ENCODE assay signal across 16 cellular contexts in the genomic region with DNA sequence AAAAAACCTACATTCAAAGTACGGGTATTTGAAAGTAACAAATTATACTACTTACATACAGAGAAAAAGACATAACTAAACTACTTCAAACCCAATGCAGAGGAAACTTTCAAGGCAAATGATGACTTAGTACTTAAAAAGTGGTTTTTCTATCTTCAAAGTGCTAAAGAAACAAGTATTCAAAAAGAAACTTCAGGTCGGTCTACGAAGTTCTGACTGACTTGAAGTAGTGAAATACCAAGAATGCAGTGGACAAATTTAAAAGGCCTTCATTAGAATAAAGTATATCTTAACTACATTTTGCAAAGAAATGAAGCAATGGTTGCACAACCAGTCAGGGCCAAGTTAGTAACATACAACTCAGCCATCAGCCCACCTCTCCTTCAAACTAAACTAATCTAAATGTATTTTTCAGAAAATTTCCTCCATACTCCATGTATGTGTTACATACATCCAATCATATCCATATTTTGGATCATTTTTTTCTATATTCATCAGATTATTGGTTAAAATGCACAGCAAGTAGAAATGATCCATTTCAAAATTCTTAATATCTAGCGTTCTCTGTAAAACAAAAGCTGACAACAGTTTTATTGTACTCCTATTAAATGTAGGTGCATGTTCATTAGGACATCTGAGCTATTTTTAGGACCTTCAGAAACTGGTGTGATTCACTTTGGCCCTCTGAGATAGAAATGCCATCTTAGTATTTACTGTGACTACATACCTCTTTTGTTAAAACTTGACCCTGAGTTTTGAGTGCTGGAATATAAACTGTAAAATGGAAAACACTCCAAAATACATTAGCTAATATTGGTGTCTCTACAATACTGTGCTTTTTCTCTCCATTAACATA. TPM values are rescaled to one million over a fixed set of nuclear protein-coding genes. Genes with fewer than 3 reads are reported as not detected.
DNase-seq lines count a peak whose midpoint lies in the region; ATAC-seq, FAIRE-seq and TF ChIP-seq lines count a peak whose summit lies in the region.
"Had no signal": no experiment of that assay in that cellular context is flagged by ENCODE, and none has a peak within 500 bp of the region (broad histone marks: within the 10 kb centered on the region; RNA-seq: fewer than 3 reads in every experiment).

No MANE protein-coding gene starts in this region.

- H3K4me1 Mint-ChIP-seq in astrocyte (ENCODE audit: low read depth, unreplicated experiment) = peaks cover 7% of the 10 kb centered on the region
- peaks cover 28% of the 10 kb centered on the region for H3K4me1 Mint-ChIP-seq in stimulated activated effector memory CD8-positive, alpha-beta T cell treated with anti-CD3 and anti-CD28 coated beads, Interleukin-12 subunit alpha, Interleukin-12 subunit beta, amount 100 ng/mL, for 72 hours

- H2AFZ ChIP-seq in mammary epithelial cell (ENCODE audit: low read depth, low read length) = no peak overlapping the region
- no peak overlapping the region for H2AFZ ChIP-seq in astrocyte (ENCODE audit: low read depth, low read length)

- H3K9me3 ChIP-seq in mammary epithelial cell (replicated peaks; ENCODE audit: insufficient read depth, low read length) (no peaks in the 10 kb centered on the region), breast epithelium (no peaks in the 10 kb centered on the region), Panc1 (ENCODE audit: control insufficient read depth, insufficient read depth, low read depth, low read length) (no peaks in the 10 kb centered on the region), astrocyte (ENCODE audit: insufficient read depth, low read depth, low read length) (no peaks in the 10 kb centered on the region), spleen (no peaks in the 10 kb centered on the region)
- H3K9me3 ChIP-seq: right atrium auricular region, vagina had no signal

- intact Hi-C loops in mammary epithelial cell (cut with micrococcal nuclease) = no loop called here
- intact Hi-C loops in breast epithelium (cut with DNase I; ENCODE audit: low total_unique reads) = no loop called here
- intact Hi-C loops in Panc1 (cut with micrococcal nuclease; ENCODE audit: unreplicated experiment) = loop anchor here (10.0 kb wide), 1 partner anchor 268 kb away; no protein-coding TSS in a partner anchor
- intact Hi-C loops in spleen (cut with DNase I; ENCODE audit: low total_unique reads) = loop anchor here (10.0 kb wide), 1 partner anchor 98 kb away; no protein-coding TSS in a partner anchor

- H3K79me2 ChIP-seq in mammary epithelial cell (ENCODE audit: insufficient read depth, low read length) (peaks cover 19% of the 10 kb centered on the region), astrocyte (ENCODE audit: insufficient read depth, low read length) (peaks cover 41% of the 10 kb centered on the region)

- H3K27me3 ChIP-seq in mammary epithelial cell (ENCODE audit: insufficient read depth, low read length) (no peaks in the 10 kb centered on the region), breast epithelium (no peaks in the 10 kb centered on the region), Panc1 (ENCODE audit: control insufficient read depth, insufficient read depth, low read length) (no peaks in the 10 kb centered on the region), astrocyte (ENCODE audit: insufficient read depth, low read length) (no peaks in the 10 kb centered on the region), spleen (replicated peaks in 1 of 7) (no peaks in the 10 kb centered on the region)
- H3K27me3 ChIP-seq: right atrium auricular region, vagina had no signal

- TF ChIP-seq POLR2A in breast epithelium (IDR thresholded peaks at IDR 0.05) (no peak), spleen (IDR thresholded peaks at IDR 0.05) (no peak)

- POLR2A ChIA-PET in Panc1 (lab: Charles Lee) = interaction anchor here (0.6 kb wide), 1 partner anchor 82 kb away, joined by 3 read pairs; no protein-coding TSS in a partner anchor

- H3K4me3 ChIP-seq in mammary epithelial cell (replicated peaks in 1 of 3; ENCODE audit: insufficient read depth in 1 of 3, low read depth in 2 of 3, low read length in 3 of 3) (no peak overlapping the region), breast epithelium (no peak overlapping the region), Panc1 (ENCODE audit: low read depth in 2 of 2, low read length in 2 of 2) (no peak overlapping the region), astrocyte (ENCODE audit: insufficient read depth, low read depth, low read length) (no peak overlapping the region), spleen (no peak overlapping the region)
- H3K4me3 ChIP-seq: right atrium auricular region, vagina had no signal

- ATAC-seq in Panc1 (no peak), GM21737 (IDR thresholded peaks at IDR 0.05; ENCODE audit: unreplicated experiment) (no peak)
- ATAC-seq in stimulated activated effector memory CD8-positive, alpha-beta T cell treated with anti-CD3 and anti-CD28 coated beads, Interleukin-12 subunit alpha, Interleukin-12 subunit beta, amount 100 ng/mL, for 72 hours = peak; percentile 82
- ATAC-seq: effector memory CD8-positive, alpha-beta T cell had no signal

- no peak for DNase-seq in mammary epithelial cell
- no peak for DNase-seq in breast epithelium (ENCODE audit: low spot score in 2 of 2)
- DNase-seq in Panc1 (ENCODE audit: low read depth, low spot score) = no peak
- DNase-seq in astrocyte (ENCODE audit: low read depth) = peak; percentile 8
- DNase-seq in stimulated activated effector memory CD8-positive, alpha-beta T cell treated with anti-CD3 and anti-CD28 coated beads, Interleukin-12 subunit alpha, Interleukin-12 subunit beta, amount 100 ng/mL, for 72 hours (ENCODE audit: low spot score in 2 of 2) = no peak
- DNase-seq in DMS114 treated with DMSO at 0.1 percent for 48 hours (lab: John Stamatoyannopoulos, UW; ENCODE audit: unreplicated experiment) = no peak
- DNase-seq in spleen = no peak
- DNase-seq: effector memory CD8-positive, alpha-beta T cell; glutamatergic neuron; kidney; NCI-H1436; NCI-H526 treated with DMSO at 0.1 percent for 48 hours; stimulated activated naive CD4-positive, alpha-beta T cell treated with Interleukin-2 at 50 U/mL for 16 hours had no signal

- TF ChIP-seq CTCF in mammary epithelial cell (conservative IDR thresholded peaks at IDR 0.05 in 1 of 2, IDR thresholded peaks at IDR 0.05 in 1 of 2; ENCODE audit: extremely low read depth in 1 of 2, insufficient read depth in 1 of 2, low read depth in 1 of 2, low read length in 2 of 2) (no peak), breast epithelium (IDR thresholded peaks at IDR 0.05) (no peak), Panc1 (IDR thresholded peaks at IDR 0.05) (no peak), astrocyte (IDR thresholded peaks at IDR 0.05; ENCODE audit: insufficient read depth, low read depth, low read length) (no peak), spleen (IDR thresholded peaks at IDR 0.05 in 8 of 11, conservative IDR thresholded peaks at IDR 0.05 in 3 of 11) (no peak)

- FAIRE-seq in astrocyte (lab: Jason Lieb, UNC) = no peak
- FAIRE-seq: kidney had no signal

- H3K4me2 ChIP-seq in mammary epithelial cell (ENCODE audit: insufficient read depth, low read depth, low read length) (no peak overlapping the region), astrocyte (ENCODE audit: low read length) (no peak overlapping the region)

- H3K9me3 Mint-ChIP-seq in astrocyte (ENCODE audit: unreplicated experiment) = no peaks in the 10 kb centered on the region
- no peaks in the 10 kb centered on the region for H3K9me3 Mint-ChIP-seq in stimulated activated effector memory CD8-positive, alpha-beta T cell treated with anti-CD3 and anti-CD28 coated beads, Interleukin-12 subunit alpha, Interleukin-12 subunit beta, amount 100 ng/mL, for 72 hours
- H3K9me3 Mint-ChIP-seq: effector memory CD8-positive, alpha-beta T cell had no signal

- H3K27me3 Mint-ChIP-seq in astrocyte (ENCODE audit: low read depth, unreplicated experiment) = no peaks in the 10 kb centered on the region
- H3K27me3 Mint-ChIP-seq: effector memory CD8-positive, alpha-beta T cell had no signal

- H3K36me3 ChIP-seq in mammary epithelial cell (ENCODE audit: insufficient read depth, low read length) = peaks cover 18% of the 10 kb centered on the region
- H3K36me3 ChIP-seq in breast epithelium = peaks cover 14% of the 10 kb centered on the region
- peaks cover 45% of the 10 kb centered on the region for H3K36me3 ChIP-seq in Panc1 (ENCODE audit: control insufficient read depth, insufficient read depth, low read length)
- H3K36me3 ChIP-seq in astrocyte (ENCODE audit: insufficient read depth, low read length) = peaks cover 23% of the 10 kb centered on the region
- H3K36me3 ChIP-seq in spleen = peaks cover 0 to 98% (median 59%) of the 10 kb centered on the region in 6 donors

- H3K4me1 ChIP-seq in mammary epithelial cell (ENCODE audit: insufficient read depth, low read length) (no peaks in the 10 kb centered on the region), breast epithelium (no peaks in the 10 kb centered on the region), Panc1 (ENCODE audit: control insufficient read depth, insufficient read depth, low read length) (peaks cover 22% of the 10 kb centered on the region), astrocyte (ENCODE audit: insufficient read depth, low read length) (no peaks in the 10 kb centered on the region), spleen (peaks cover 0 to 12% (median 0%) of the 10 kb centered on the region in 6 donors)
- H3K4me1 ChIP-seq: vagina had no signal

- no peak overlapping the region for H3K27ac ChIP-seq in mammary epithelial cell (ENCODE audit: insufficient read depth, low read depth, low read length)
- no peak overlapping the region for H3K27ac ChIP-seq in breast epithelium
- H3K27ac ChIP-seq in Panc1 (ENCODE audit: low read length) = peak overlapping the region; percentile 58
- no peak overlapping the region for H3K27ac ChIP-seq in astrocyte (ENCODE audit: low read depth, low read length)
- H3K27ac ChIP-seq in spleen = peak overlapping the region in 1 of 8 donors; percentile 3
- H3K27ac ChIP-seq: right atrium auricular region, vagina had no signal

- H3K9ac ChIP-seq in mammary epithelial cell (ENCODE audit: insufficient read depth, low read length) (no peak overlapping the region), astrocyte (ENCODE audit: low read length) (no peak overlapping the region)

- in situ Hi-C loops in mammary epithelial cell (cut with MboI; ENCODE audit: low sequenced_read_pairs in 2 of 2) (loop anchor here (25.0 kb wide), 2 partner anchors 90 to 215 kb away; no protein-coding TSS in a partner anchor), Panc1 (cut with HindIII; ENCODE audit: low pct_unique_long_range_greater_than_20kb, low sequenced_read_pairs) (no loop called here)

- BruUV-seq in mammary epithelial cell (replicated peaks; lab: Mats Ljungman, UMichigan) (TSS peak; percentile 38), Panc1 (replicated peaks; lab: Mats Ljungman, UMichigan) (TSS peak; percentile 75)

- WGBS in mammary epithelial cell (ENCODE audit: low coverage, missing lambda C conversion rate) = 100% methylated on average over 4 of the region's 4 CpGs
- WGBS in spleen, 5 donors = 78 to 85% (median 82%) methylated on average over 4 of the region's 4 CpGs

- peaks cover 8% of the 10 kb centered on the region for H3K36me3 Mint-ChIP-seq in astrocyte (ENCODE audit: low read depth, unreplicated experiment)
- peaks cover 91% of the 10 kb centered on the region for H3K36me3 Mint-ChIP-seq in stimulated activated effector memory CD8-positive, alpha-beta T cell treated with anti-CD3 and anti-CD28 coated beads, Interleukin-12 subunit alpha, Interleukin-12 subunit beta, amount 100 ng/mL, for 72 hours

- dilution Hi-C loops in mammary epithelial cell (cut with HindIII; ENCODE audit: low sequenced_read_pairs) = no loop called here

- H3K4me3 Mint-ChIP-seq in astrocyte (ENCODE audit: unreplicated experiment) = no peak overlapping the region
- H3K4me3 Mint-ChIP-seq in stimulated activated effector memory CD8-positive, alpha-beta T cell treated with anti-CD3 and anti-CD28 coated beads, Interleukin-12 subunit alpha, Interleukin-12 subunit beta, amount 100 ng/mL, for 72 hours = no peak overlapping the region
- H3K4me3 Mint-ChIP-seq: effector memory CD8-positive, alpha-beta T cell had no signal

- H3K27ac Mint-ChIP-seq in astrocyte (ENCODE audit: unreplicated experiment) = no peak overlapping the region
- H3K27ac Mint-ChIP-seq in stimulated activated effector memory CD8-positive, alpha-beta T cell treated with anti-CD3 and anti-CD28 coated beads, Interleukin-12 subunit alpha, Interleukin-12 subunit beta, amount 100 ng/mL, for 72 hours = peak overlapping the region; percentile 17

- H4K20me1 ChIP-seq in mammary epithelial cell (ENCODE audit: insufficient read depth, low read length) (no peaks in the 10 kb centered on the region), astrocyte (ENCODE audit: insufficient read depth, low read length) (peaks cover 30% of the 10 kb centered on the region)

- CTCF ChIA-PET in mammary epithelial cell (lab: Charles Lee; ENCODE audit: low non-redundant PET) = no interaction called here
- CTCF ChIA-PET in Panc1 (lab: Charles Lee) = interaction anchor here (1.2 kb wide), 1 partner anchor 216 kb away, joined by 3 read pairs; no protein-coding TSS in a partner anchor

RNA-seq across cellular contexts. Expression of a gene that starts 49.9 kb away (rescaled TPM):
- total RNA-seq in mammary epithelial cell (10 to 100 TPM; 59.4 to 78.2 TPM), breast epithelium (10 to 100 TPM; 45.6 to 95.7 (median 48.5) TPM), Panc1 (2021; ENCODE audit: unreplicated experiment) (76.8 TPM), astrocyte (69.9 and 72.0 TPM in 2 replicates), spleen (100 to 1,000 TPM in 1 of 7 donors, 10 to 100 TPM in 6; 43.8 to 101 (median 49.8) TPM)
- polyA plus RNA-seq in mammary epithelial cell (23.6 TPM), spleen (10 to 100 TPM; 24.0 to 32.0 (median 27.7) TPM)
- 20.2 TPM for polyA minus RNA-seq in mammary epithelial cell
- polyA plus RNA-seq in Panc1 (2012; ENCODE audit: insufficient read length) = 29.4 TPM

RNA-seq across cellular contexts. Expression of a gene that starts 55.6 kb away (rescaled TPM):
- 100 to 1,000 TPM in 1 of 2 donors, 10 to 100 TPM in 1; 96.9 to 111 TPM for total RNA-seq in mammary epithelial cell
- polyA plus RNA-seq in mammary epithelial cell = 169 TPM
- 63.6 TPM for polyA minus RNA-seq in mammary epithelial cell
- total RNA-seq in breast epithelium = 100 to 1,000 TPM in 2 of 3 donors, 10 to 100 TPM in 1; 74.6 to 307 (median 167) TPM
- total RNA-seq in Panc1 (2021; ENCODE audit: unreplicated experiment) = 383 TPM
- polyA plus RNA-seq in Panc1 (2012; ENCODE audit: insufficient read length) = 252 TPM
- total RNA-seq in astrocyte = 218 and 234 TPM in 2 replicates
- total RNA-seq in spleen = 100 to 1,000 TPM; 109 to 184 (median 161) TPM
- polyA plus RNA-seq in spleen = 10 to 100 TPM; 51.3 to 92.7 (median 66.3) TPM

Comparison
In these comparisons a context has a peak if more than half of its experiments do, and no peak if none do; other contexts are left out.
1. intact Hi-C loops: an anchor here in Panc1 (10.0 kb wide) and spleen (10.0 kb wide); none called in mammary epithelial cell and breast epithelium.